Comparison of ENCODE assay signal across 1 cellular context in genomic region chr13:31631071-31631470, GRCh38.
TF ChIP-seq lines count a peak whose summit lies in the region.

No MANE protein-coding gene starts in this region.

TF ChIP-seq in H1, 55 proteins besides CTCF, POLR2A, EP300 and RAD21:
- TF ChIP-seq CHD1 (IDR thresholded peaks at IDR 0.05; ENCODE audit: low read depth, low read length) (no peak), YY1 (IDR thresholded peaks at IDR 0.05; ENCODE audit: low read depth, low read length) (no peak), JUND (IDR thresholded peaks at IDR 0.05; ENCODE audit: low read length) (no peak), RBBP5 (IDR thresholded peaks at IDR 0.05; ENCODE audit: borderline replicate concordance, low read depth, low read length) (no peak), CBX5 (IDR thresholded peaks at IDR 0.05; ENCODE audit: low read depth, low read length) (no peak), TBP (IDR thresholded peaks at IDR 0.05; ENCODE audit: low read depth, low read length) (no peak), POU5F1 (IDR thresholded peaks at IDR 0.05; ENCODE audit: low read depth, low read length) (no peak), HDAC6 (IDR thresholded peaks at IDR 0.05; ENCODE audit: low read depth, low read length) (no peak), SUZ12 (IDR thresholded peaks at IDR 0.05; ENCODE audit: low read length) (no peak), ATF2 (IDR thresholded peaks at IDR 0.05; ENCODE audit: low read length) (no peak), CHD2 (IDR thresholded peaks at IDR 0.05; ENCODE audit: low read length) (no peak), E2F6 (IDR thresholded peaks at IDR 0.05) (no peak), BACH1 (IDR thresholded peaks at IDR 0.05; ENCODE audit: low read length) (no peak), CTBP2 (IDR thresholded peaks at IDR 0.05; ENCODE audit: borderline replicate concordance, insufficient read depth, insufficient read length, low read length) (no peak), SIX5 (IDR thresholded peaks at IDR 0.05; ENCODE audit: low read depth, low read length) (no peak), TCF12 (IDR thresholded peaks at IDR 0.05; ENCODE audit: low read depth, low read length) (no peak), RFX5 (IDR thresholded peaks at IDR 0.05; ENCODE audit: borderline replicate concordance, low read depth, low read length) (no peak)
- TF ChIP-seq, protein P1, sequence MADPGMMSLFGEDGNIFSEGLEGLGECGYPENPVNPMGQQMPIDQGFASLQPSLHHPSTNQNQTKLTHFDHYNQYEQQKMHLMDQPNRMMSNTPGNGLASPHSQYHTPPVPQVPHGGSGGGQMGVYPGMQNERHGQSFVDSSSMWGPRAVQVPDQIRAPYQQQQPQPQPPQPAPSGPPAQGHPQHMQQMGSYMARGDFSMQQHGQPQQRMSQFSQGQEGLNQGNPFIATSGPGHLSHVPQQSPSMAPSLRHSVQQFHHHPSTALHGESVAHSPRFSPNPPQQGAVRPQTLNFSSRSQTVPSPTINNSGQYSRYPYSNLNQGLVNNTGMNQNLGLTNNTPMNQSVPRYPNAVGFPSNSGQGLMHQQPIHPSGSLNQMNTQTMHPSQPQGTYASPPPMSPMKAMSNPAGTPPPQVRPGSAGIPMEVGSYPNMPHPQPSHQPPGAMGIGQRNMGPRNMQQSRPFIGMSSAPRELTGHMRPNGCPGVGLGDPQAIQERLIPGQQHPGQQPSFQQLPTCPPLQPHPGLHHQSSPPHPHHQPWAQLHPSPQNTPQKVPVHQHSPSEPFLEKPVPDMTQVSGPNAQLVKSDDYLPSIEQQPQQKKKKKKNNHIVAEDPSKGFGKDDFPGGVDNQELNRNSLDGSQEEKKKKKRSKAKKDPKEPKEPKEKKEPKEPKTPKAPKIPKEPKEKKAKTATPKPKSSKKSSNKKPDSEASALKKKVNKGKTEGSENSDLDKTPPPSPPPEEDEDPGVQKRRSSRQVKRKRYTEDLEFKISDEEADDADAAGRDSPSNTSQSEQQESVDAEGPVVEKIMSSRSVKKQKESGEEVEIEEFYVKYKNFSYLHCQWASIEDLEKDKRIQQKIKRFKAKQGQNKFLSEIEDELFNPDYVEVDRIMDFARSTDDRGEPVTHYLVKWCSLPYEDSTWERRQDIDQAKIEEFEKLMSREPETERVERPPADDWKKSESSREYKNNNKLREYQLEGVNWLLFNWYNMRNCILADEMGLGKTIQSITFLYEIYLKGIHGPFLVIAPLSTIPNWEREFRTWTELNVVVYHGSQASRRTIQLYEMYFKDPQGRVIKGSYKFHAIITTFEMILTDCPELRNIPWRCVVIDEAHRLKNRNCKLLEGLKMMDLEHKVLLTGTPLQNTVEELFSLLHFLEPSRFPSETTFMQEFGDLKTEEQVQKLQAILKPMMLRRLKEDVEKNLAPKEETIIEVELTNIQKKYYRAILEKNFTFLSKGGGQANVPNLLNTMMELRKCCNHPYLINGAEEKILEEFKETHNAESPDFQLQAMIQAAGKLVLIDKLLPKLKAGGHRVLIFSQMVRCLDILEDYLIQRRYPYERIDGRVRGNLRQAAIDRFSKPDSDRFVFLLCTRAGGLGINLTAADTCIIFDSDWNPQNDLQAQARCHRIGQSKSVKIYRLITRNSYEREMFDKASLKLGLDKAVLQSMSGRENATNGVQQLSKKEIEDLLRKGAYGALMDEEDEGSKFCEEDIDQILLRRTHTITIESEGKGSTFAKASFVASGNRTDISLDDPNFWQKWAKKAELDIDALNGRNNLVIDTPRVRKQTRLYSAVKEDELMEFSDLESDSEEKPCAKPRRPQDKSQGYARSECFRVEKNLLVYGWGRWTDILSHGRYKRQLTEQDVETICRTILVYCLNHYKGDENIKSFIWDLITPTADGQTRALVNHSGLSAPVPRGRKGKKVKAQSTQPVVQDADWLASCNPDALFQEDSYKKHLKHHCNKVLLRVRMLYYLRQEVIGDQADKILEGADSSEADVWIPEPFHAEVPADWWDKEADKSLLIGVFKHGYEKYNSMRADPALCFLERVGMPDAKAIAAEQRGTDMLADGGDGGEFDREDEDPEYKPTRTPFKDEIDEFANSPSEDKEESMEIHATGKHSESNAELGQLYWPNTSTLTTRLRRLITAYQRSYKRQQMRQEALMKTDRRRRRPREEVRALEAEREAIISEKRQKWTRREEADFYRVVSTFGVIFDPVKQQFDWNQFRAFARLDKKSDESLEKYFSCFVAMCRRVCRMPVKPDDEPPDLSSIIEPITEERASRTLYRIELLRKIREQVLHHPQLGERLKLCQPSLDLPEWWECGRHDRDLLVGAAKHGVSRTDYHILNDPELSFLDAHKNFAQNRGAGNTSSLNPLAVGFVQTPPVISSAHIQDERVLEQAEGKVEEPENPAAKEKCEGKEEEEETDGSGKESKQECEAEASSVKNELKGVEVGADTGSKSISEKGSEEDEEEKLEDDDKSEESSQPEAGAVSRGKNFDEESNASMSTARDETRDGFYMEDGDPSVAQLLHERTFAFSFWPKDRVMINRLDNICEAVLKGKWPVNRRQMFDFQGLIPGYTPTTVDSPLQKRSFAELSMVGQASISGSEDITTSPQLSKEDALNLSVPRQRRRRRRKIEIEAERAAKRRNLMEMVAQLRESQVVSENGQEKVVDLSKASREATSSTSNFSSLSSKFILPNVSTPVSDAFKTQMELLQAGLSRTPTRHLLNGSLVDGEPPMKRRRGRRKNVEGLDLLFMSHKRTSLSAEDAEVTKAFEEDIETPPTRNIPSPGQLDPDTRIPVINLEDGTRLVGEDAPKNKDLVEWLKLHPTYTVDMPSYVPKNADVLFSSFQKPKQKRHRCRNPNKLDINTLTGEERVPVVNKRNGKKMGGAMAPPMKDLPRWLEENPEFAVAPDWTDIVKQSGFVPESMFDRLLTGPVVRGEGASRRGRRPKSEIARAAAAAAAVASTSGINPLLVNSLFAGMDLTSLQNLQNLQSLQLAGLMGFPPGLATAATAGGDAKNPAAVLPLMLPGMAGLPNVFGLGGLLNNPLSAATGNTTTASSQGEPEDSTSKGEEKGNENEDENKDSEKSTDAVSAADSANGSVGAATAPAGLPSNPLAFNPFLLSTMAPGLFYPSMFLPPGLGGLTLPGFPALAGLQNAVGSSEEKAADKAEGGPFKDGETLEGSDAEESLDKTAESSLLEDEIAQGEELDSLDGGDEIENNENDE (IDR thresholded peaks at IDR 0.05; ENCODE audit: insufficient replicate concordance, low read length) = no peak
